Comparison of ENCODE assay signal across 27 cellular contexts in genomic region chr9:93218671-93219420, GRCh38. TPM values are rescaled to one million over a fixed set of nuclear protein-coding genes. Genes with fewer than 3 reads are reported as not detected.
DNase-seq lines count a peak whose midpoint lies in the region; ATAC-seq and TF ChIP-seq lines count a peak whose summit lies in the region.
"Had no signal": no experiment of that assay in that cellular context is flagged by ENCODE, and none has a peak within 500 bp of the region (broad histone marks: within the 10 kb centered on the region; RNA-seq: fewer than 3 reads in every experiment).

No MANE protein-coding gene starts in this region.

- DNase-seq in esophagus muscularis mucosa (ENCODE audit: extremely low spot score) (no peak), right cardiac atrium (peak in 2 of 3 donors; percentile 37 to 46), posterior vena cava (ENCODE audit: low spot score) (peak; percentile 75), SKM-1 (lab: John Stamatoyannopoulos, UW; ENCODE audit: unreplicated experiment) (no peak), tibial nerve (ENCODE audit: low spot score in 2 of 2) (no peak), esophagus squamous epithelium (lab: John Stamatoyannopoulos, UW) (no peak)
- DNase-seq: activated naive CD4-positive, alpha-beta T cell treated with anti-CD3 and anti-CD28 coated beads, Interleukin-2, amount 50 U/mL, for 16 hours; activated T-cell treated with anti-CD3 and anti-CD28 coated beads for 4 hours; amniotic stem cell; DMS79; effector CD8-positive, alpha-beta T cell; islet precursor cell; KG1; MG63; NCI-H1105 treated with DMSO at 0.1 percent for 48 hours; NCI-H2029; NCI-H526; NK-92 treated with Interleukin-12 subunit alpha and Interleukin-12 subunit beta, amount 100 ng/mL, for 24 hours; PC-3; stomach had no signal

- WGBS in esophagus muscularis mucosa: 80% methylated on average over 4 of the region's 11 CpGs
- 70% methylated on average over 11 of the region's 11 CpGs for WGBS in right cardiac atrium
- 78 to 87% methylated on average over 9 to 11 of the region's 11 CpGs for WGBS in tibial nerve, 2 donors
- 79 to 100% methylated on average over 1 to 2 of the region's 11 CpGs for WGBS in esophagus squamous epithelium, 2 donors

- no peak for TF ChIP-seq CTCF in esophagus muscularis mucosa (IDR thresholded peaks at IDR 0.05)
- TF ChIP-seq CTCF in tibial nerve (IDR thresholded peaks at IDR 0.05): no peak
- no peak for TF ChIP-seq CTCF in esophagus squamous epithelium (IDR thresholded peaks at IDR 0.05)

- H3K27me3 ChIP-seq in esophagus muscularis mucosa (no peaks in the 10 kb centered on the region), right cardiac atrium (ENCODE audit: control insufficient read depth, insufficient read depth) (no peaks in the 10 kb centered on the region), tibial nerve (no peaks in the 10 kb centered on the region), esophagus squamous epithelium (no peaks in the 10 kb centered on the region)
- H3K27me3 ChIP-seq: MG63, stomach had no signal

- H3K4me3 ChIP-seq in esophagus muscularis mucosa: no peak overlapping the region
- no peak overlapping the region for H3K4me3 ChIP-seq in right cardiac atrium (ENCODE audit: low read length)
- H3K4me3 ChIP-seq in tibial nerve: no peak overlapping the region
- H3K4me3 ChIP-seq in esophagus squamous epithelium: no peak overlapping the region
- H3K4me3 ChIP-seq: coronary artery, lung, MG63, stomach had no signal

- ATAC-seq in right cardiac atrium: peak in 1 of 2 donors; percentile 18
- no peak for ATAC-seq in HG02610 (IDR thresholded peaks at IDR 0.05; ENCODE audit: unreplicated experiment)
- ATAC-seq: HCT116; natural killer cell treated with Interleukin-12 subunit alpha and Interleukin-12 subunit beta and Interleukin-15 and Interleukin-18, amount 100 ng/mL, for 72 hours; PC-3 had no signal

- H3K27ac ChIP-seq in esophagus muscularis mucosa (replicated peaks in 1 of 4) (peak overlapping the region in 3 of 4 donors; percentile 1 to 50 (median 20)), right cardiac atrium (ENCODE audit: low read length) (peak overlapping the region; percentile 37), tibial nerve (no peak overlapping the region), esophagus squamous epithelium (no peak overlapping the region)
- H3K27ac ChIP-seq: C4-2B, coronary artery had no signal

- H3K9me3 ChIP-seq in esophagus muscularis mucosa: peaks cover 0 to 8% (median 2%) of the 10 kb centered on the region in 4 donors
- no peaks in the 10 kb centered on the region for H3K9me3 ChIP-seq in right cardiac atrium (ENCODE audit: control insufficient read depth, low read length)
- peaks cover 0 to 16% (median 0%) of the 10 kb centered on the region in 4 donors for H3K9me3 ChIP-seq in tibial nerve
- H3K9me3 ChIP-seq in esophagus squamous epithelium: no peaks in the 10 kb centered on the region
- H3K9me3 ChIP-seq: MG63 had no signal

- no peak for TF ChIP-seq POLR2A in esophagus muscularis mucosa (IDR thresholded peaks at IDR 0.05; ENCODE audit: low read depth)
- TF ChIP-seq POLR2A in tibial nerve (IDR thresholded peaks at IDR 0.05): no peak
- TF ChIP-seq POLR2A in esophagus squamous epithelium (IDR thresholded peaks at IDR 0.05): no peak

- H3K4me1 ChIP-seq in esophagus muscularis mucosa (peaks cover 36 to 70% (median 54%) of the 10 kb centered on the region in 4 donors), right cardiac atrium (ENCODE audit: control insufficient read depth, insufficient read depth, low read length) (peaks cover 6% of the 10 kb centered on the region), tibial nerve (peaks cover 0 to 9% (median 0%) of the 10 kb centered on the region in 4 donors), esophagus squamous epithelium (peaks cover 0 to 10% (median 8%) of the 10 kb centered on the region in 3 donors)

- TF ChIP-seq EP300 in esophagus muscularis mucosa (IDR thresholded peaks at IDR 0.05) (no peak), tibial nerve (IDR thresholded peaks at IDR 0.05) (no peak)

- intact Hi-C loops in esophagus muscularis mucosa (cut with DNase I): no loop called here
- intact Hi-C loops in right cardiac atrium (cut with DNase I): no loop called here
- intact Hi-C loops in posterior vena cava (cut with DNase I): no loop called here
- intact Hi-C loops in esophagus squamous epithelium (cut with DNase I): no loop called here

- no peaks in the 10 kb centered on the region for H3K36me3 ChIP-seq in esophagus muscularis mucosa
- no peaks in the 10 kb centered on the region for H3K36me3 ChIP-seq in tibial nerve
- no peaks in the 10 kb centered on the region for H3K36me3 ChIP-seq in esophagus squamous epithelium
- H3K36me3 ChIP-seq: MG63, stomach had no signal

RNA-seq across cellular contexts. Expression of gene WNK2, which starts 34.9 kb away (rescaled TPM):
- total RNA-seq in esophagus muscularis mucosa (10 to 100 TPM; 18.6 to 89.9 (median 40.8) TPM), right cardiac atrium (100 to 1,000 TPM; 217 to 322 (median 278) TPM), posterior vena cava (10 to 100 TPM; 34.8 to 39.5 TPM), tibial nerve (10 to 100 TPM in 2 of 4 donors, 1 to 10 TPM in 2; 3.8 to 17.7 (median 9.0) TPM), esophagus squamous epithelium (1 to 10 TPM in 3 of 4 donors, under 1 TPM in 1; 0.40 to 8.8 (median 5.2) TPM)
- polyA plus RNA-seq in right cardiac atrium: 167 TPM
- total RNA-seq: natural killer cell treated with Interleukin-12 subunit alpha and Interleukin-12 subunit beta and Interleukin-15 and Interleukin-18, amount 100 ng/mL, for 72 hours; osteocyte had no signal

Comparison
In these comparisons a context has a peak if more than half of its experiments do, and no peak if none do; other contexts are left out.
1. DNase-seq: peak in right cardiac atrium (2 of 3) and posterior vena cava (single experiment); none in esophagus muscularis mucosa (single experiment), SKM-1 (single experiment), tibial nerve (0 of 2) and esophagus squamous epithelium (single experiment).
2. H3K27ac ChIP-seq: peak in esophagus muscularis mucosa (3 of 4) and right cardiac atrium (single experiment); none in tibial nerve (0 of 4) and esophagus squamous epithelium (0 of 4).